In genomic region chr13:72820898-72821279, GRCh38 we compare ENCODE assay signal across 1 cellular context.
TF ChIP-seq lines count a peak whose summit lies in the region.

No MANE protein-coding gene starts in this region.

TF ChIP-seq in endothelial cell of umbilical vein, 7 proteins besides CTCF, POLR2A, EP300 and RAD21:
- TF ChIP-seq EZH2 (IDR thresholded peaks at IDR 0.05; ENCODE audit: borderline replicate concordance, low read depth, low read length, severe bottlenecking): no peak
- no peak for TF ChIP-seq POLR2AphosphoS5 (IDR thresholded peaks at IDR 0.05; ENCODE audit: insufficient read depth, low read depth, low read length)
- TF ChIP-seq FOS (IDR thresholded peaks at IDR 0.05; ENCODE audit: borderline replicate concordance, insufficient read depth, low read length): no peak
